In the genomic region with DNA sequence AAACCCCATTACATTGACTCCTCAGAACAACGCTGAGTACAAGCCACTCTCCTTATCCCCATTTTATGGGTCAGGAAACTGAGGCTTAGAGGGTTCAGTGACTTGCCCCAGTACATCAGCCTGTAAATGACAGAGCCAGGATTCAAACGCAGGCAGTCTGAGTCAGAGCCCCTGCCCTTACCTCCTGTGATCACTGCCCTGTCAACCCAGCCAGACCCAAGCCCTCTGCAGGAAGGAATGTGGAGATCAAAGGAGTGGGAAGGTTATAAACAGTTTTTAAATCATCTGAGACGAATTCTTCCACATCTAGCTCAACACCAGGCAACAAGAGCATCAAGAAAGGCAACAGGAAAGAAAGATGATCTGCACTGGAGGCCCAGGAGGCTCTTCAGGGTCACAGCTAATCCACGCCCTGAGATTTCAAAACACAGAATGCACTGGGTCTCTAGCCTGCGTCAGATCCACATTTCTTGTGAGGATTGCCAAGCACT, we compare ENCODE assay signal across 8 cellular contexts. TPM values are rescaled to one million over a fixed set of nuclear protein-coding genes. Genes with fewer than 3 reads are reported as not detected.
DNase-seq lines count a peak whose midpoint lies in the region; ATAC-seq and TF ChIP-seq lines count a peak whose summit lies in the region.
"Had no signal": no experiment of that assay in that cellular context is flagged by ENCODE, and none has a peak within 500 bp of the region (broad histone marks: within the 10 kb centered on the region; RNA-seq: fewer than 3 reads in every experiment).

No MANE protein-coding gene starts in this region.

- H3K36me3 Mint-ChIP-seq in stimulated activated effector memory CD8-positive, alpha-beta T cell treated with anti-CD3 and anti-CD28 coated beads, Interleukin-12 subunit alpha, Interleukin-12 subunit beta, amount 100 ng/mL, for 72 hours, result no peaks in the 10 kb centered on the region

- H3K4me1 ChIP-seq in right cardiac atrium (ENCODE audit: control insufficient read depth, insufficient read depth, low read length) (peaks cover 3% of the 10 kb centered on the region), gastroesophageal sphincter (no peaks in the 10 kb centered on the region)

- TF ChIP-seq CTCF in WI38 (IDR thresholded peaks at IDR 0.05; ENCODE audit: low read depth, low read length), result peak; percentile 61
- peak in 1 of 4 experiments; percentile 10 for TF ChIP-seq CTCF in gastroesophageal sphincter (IDR thresholded peaks at IDR 0.05)

- no peaks in the 10 kb centered on the region for H3K9me3 Mint-ChIP-seq in stimulated activated effector memory CD8-positive, alpha-beta T cell treated with anti-CD3 and anti-CD28 coated beads, Interleukin-12 subunit alpha, Interleukin-12 subunit beta, amount 100 ng/mL, for 72 hours

- H3K27ac ChIP-seq in right cardiac atrium (ENCODE audit: low read length), result peak overlapping the region; percentile 90
- H3K27ac ChIP-seq in gastroesophageal sphincter, result no peak overlapping the region

- TF ChIP-seq POLR2A in gastroesophageal sphincter (IDR thresholded peaks at IDR 0.05), result no peak

- intact Hi-C loops in right cardiac atrium (cut with DNase I), result no loop called here

- WGBS in right cardiac atrium, result 28% methylated on average over 5 of the region's 5 CpGs
- 8 to 37% methylated on average over 2 to 5 of the region's 5 CpGs for WGBS in gastroesophageal sphincter (ENCODE audit: low coverage in 1 of 2), 2 donors

- no peaks in the 10 kb centered on the region for H3K27me3 ChIP-seq in right cardiac atrium (ENCODE audit: control insufficient read depth, insufficient read depth)
- H3K27me3 ChIP-seq in gastroesophageal sphincter, result peaks cover 53% of the 10 kb centered on the region

- H3K27ac Mint-ChIP-seq in stimulated activated effector memory CD8-positive, alpha-beta T cell treated with anti-CD3 and anti-CD28 coated beads, Interleukin-12 subunit alpha, Interleukin-12 subunit beta, amount 100 ng/mL, for 72 hours, result no peak overlapping the region

- DNase-seq in HS-27A (ENCODE audit: low read depth) (peak; percentile 41), right cardiac atrium (no peak)
- no peak for DNase-seq in stimulated activated effector memory CD8-positive, alpha-beta T cell treated with anti-CD3 and anti-CD28 coated beads, Interleukin-12 subunit alpha, Interleukin-12 subunit beta, amount 100 ng/mL, for 72 hours (ENCODE audit: low spot score in 2 of 2)
- DNase-seq: activated naive CD4-positive, alpha-beta T cell had no signal

- no peak for TF ChIP-seq EP300 in gastroesophageal sphincter (IDR thresholded peaks at IDR 0.05)

- no peak overlapping the region for H3K4me3 Mint-ChIP-seq in stimulated activated effector memory CD8-positive, alpha-beta T cell treated with anti-CD3 and anti-CD28 coated beads, Interleukin-12 subunit alpha, Interleukin-12 subunit beta, amount 100 ng/mL, for 72 hours

- no peaks in the 10 kb centered on the region for H3K4me1 Mint-ChIP-seq in stimulated activated effector memory CD8-positive, alpha-beta T cell treated with anti-CD3 and anti-CD28 coated beads, Interleukin-12 subunit alpha, Interleukin-12 subunit beta, amount 100 ng/mL, for 72 hours

- H3K4me3 ChIP-seq in WI38 (ENCODE audit: low read depth, low read length) (no peak overlapping the region), right cardiac atrium (ENCODE audit: low read length) (no peak overlapping the region), gastroesophageal sphincter (no peak overlapping the region)

- no peaks in the 10 kb centered on the region for H3K9me3 ChIP-seq in right cardiac atrium (ENCODE audit: control insufficient read depth, low read length)
- no peaks in the 10 kb centered on the region for H3K9me3 ChIP-seq in gastroesophageal sphincter

- no peaks in the 10 kb centered on the region for H3K36me3 ChIP-seq in gastroesophageal sphincter

- peak; percentile 69 to 77 for ATAC-seq in right cardiac atrium
- ATAC-seq in stimulated activated effector memory CD8-positive, alpha-beta T cell treated with anti-CD3 and anti-CD28 coated beads, Interleukin-12 subunit alpha, Interleukin-12 subunit beta, amount 100 ng/mL, for 72 hours, result peak; percentile 31
- ATAC-seq in GM21786 (IDR thresholded peaks at IDR 0.05; ENCODE audit: unreplicated experiment), result no peak
- no peak for ATAC-seq in GM18498 (IDR thresholded peaks at IDR 0.05; ENCODE audit: unreplicated experiment)
- ATAC-seq in gastroesophageal sphincter, result no peak

RNA-seq across cellular contexts. Expression of a gene that starts 38.5 kb away (rescaled TPM):
- 10 to 100 TPM; 79.4 to 96.5 (median 83.4) TPM for total RNA-seq in right cardiac atrium
- 68.4 TPM for polyA plus RNA-seq in right cardiac atrium
- 1 to 10 TPM in 2 of 4 donors, under 1 TPM in 2; 0.62 to 3.1 (median 1.0) TPM for total RNA-seq in gastroesophageal sphincter

Comparison
In these comparisons a context has a peak if more than half of its experiments do, and no peak if none do; other contexts are left out.
1. ATAC-seq: peak in right cardiac atrium (2 of 2) and stimulated activated effector memory CD8-positive, alpha-beta T cell treated with anti-CD3 and anti-CD28 coated beads, Interleukin-12 subunit alpha, Interleukin-12 subunit beta, amount 100 ng/mL, for 72 hours (single experiment); none in GM21786 (single experiment), GM18498 (single experiment) and gastroesophageal sphincter (single experiment).
2. RNA of a gene that starts 38.5 kb away (total RNA-seq): 79.4 to 96.5 TPM in right cardiac atrium; 0.62 to 3.1 TPM in gastroesophageal sphincter; every median in the first group is over 10 times any median in the second.